1 cellular context compared by ENCODE assay signal in the genomic region with DNA sequence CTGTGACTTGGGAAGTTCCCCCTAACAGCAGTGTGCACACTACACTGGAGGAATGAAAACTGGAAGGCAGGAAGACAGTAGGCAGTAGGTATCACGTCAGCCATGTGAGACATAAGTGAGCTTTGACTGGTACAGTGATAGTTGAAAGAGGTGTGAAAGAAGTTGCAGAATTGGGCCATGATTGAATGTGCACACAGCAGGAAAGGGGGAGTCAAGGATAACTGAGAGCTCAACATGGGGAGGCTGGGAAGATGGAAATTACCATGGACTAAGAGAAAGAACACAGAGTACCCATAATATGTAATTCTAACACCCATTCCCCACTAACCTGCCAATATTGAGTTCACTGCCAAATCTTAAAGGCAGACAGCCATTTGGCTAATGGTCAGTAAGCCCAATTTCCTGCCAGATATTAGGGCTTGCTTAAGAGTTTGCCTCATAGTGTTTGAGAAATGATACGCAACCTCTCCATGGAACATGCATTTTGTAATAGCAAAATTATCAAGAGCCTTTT.
TF ChIP-seq lines count a peak whose summit lies in the region.

No MANE protein-coding gene starts in this region.

TF ChIP-seq in WTC11, 78 proteins besides CTCF, POLR2A, EP300 and RAD21 (continued from another document):
- TF ChIP-seq, protein P1, sequence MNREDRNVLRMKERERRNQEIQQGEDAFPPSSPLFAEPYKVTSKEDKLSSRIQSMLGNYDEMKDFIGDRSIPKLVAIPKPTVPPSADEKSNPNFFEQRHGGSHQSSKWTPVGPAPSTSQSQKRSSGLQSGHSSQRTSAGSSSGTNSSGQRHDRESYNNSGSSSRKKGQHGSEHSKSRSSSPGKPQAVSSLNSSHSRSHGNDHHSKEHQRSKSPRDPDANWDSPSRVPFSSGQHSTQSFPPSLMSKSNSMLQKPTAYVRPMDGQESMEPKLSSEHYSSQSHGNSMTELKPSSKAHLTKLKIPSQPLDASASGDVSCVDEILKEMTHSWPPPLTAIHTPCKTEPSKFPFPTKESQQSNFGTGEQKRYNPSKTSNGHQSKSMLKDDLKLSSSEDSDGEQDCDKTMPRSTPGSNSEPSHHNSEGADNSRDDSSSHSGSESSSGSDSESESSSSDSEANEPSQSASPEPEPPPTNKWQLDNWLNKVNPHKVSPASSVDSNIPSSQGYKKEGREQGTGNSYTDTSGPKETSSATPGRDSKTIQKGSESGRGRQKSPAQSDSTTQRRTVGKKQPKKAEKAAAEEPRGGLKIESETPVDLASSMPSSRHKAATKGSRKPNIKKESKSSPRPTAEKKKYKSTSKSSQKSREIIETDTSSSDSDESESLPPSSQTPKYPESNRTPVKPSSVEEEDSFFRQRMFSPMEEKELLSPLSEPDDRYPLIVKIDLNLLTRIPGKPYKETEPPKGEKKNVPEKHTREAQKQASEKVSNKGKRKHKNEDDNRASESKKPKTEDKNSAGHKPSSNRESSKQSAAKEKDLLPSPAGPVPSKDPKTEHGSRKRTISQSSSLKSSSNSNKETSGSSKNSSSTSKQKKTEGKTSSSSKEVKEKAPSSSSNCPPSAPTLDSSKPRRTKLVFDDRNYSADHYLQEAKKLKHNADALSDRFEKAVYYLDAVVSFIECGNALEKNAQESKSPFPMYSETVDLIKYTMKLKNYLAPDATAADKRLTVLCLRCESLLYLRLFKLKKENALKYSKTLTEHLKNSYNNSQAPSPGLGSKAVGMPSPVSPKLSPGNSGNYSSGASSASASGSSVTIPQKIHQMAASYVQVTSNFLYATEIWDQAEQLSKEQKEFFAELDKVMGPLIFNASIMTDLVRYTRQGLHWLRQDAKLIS (CRISPR knock-in tag; IDR thresholded peaks at IDR 0.05; ENCODE audit: borderline replicate concordance) = no peak
- TF ChIP-seq, protein P2, sequence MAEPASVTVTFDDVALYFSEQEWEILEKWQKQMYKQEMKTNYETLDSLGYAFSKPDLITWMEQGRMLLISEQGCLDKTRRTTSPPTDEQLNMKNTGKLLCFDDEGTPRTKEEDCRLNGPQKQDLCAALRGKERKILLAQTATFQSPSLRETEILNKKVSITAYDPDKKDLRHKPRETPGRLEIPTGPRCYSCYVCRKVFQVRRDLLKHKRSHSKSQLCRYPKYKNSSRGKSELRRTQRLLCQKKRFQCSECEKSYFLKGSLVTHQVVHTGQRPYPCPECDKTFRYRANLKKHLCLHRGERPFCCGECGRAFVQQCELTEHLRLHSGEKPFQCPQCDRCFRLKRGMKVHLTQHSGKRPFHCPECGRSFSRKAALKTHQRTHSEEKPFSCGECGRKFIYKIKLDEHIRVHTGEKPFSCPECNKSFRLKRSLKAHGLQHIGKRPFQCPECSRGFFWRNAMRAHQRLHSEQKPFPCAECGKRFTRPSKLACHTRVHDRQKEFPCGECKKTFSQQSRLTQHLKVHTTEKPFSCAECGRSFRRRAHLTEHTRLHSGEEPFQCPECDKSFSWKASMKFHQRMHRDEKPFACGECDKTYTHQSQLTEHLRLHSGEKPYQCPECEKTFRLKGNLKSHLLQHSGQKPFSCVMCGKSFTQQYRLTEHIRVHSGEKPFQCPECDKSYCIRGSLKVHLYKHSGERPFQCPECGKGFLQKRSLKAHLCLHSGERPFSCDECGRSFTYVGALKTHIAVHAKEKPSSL (CRISPR knock-in tag; conservative IDR thresholded peaks at IDR 0.05) = no peak
- no peak for TF ChIP-seq ESRRA (CRISPR knock-in tag; IDR thresholded peaks at IDR 0.05; ENCODE audit: borderline replicate concordance)
- no peak for TF ChIP-seq ETV6 (CRISPR knock-in tag; IDR thresholded peaks at IDR 0.05)
- TF ChIP-seq PRRX2 (CRISPR knock-in tag; IDR thresholded peaks at IDR 0.05) = no peak
- TF ChIP-seq, protein P3, sequence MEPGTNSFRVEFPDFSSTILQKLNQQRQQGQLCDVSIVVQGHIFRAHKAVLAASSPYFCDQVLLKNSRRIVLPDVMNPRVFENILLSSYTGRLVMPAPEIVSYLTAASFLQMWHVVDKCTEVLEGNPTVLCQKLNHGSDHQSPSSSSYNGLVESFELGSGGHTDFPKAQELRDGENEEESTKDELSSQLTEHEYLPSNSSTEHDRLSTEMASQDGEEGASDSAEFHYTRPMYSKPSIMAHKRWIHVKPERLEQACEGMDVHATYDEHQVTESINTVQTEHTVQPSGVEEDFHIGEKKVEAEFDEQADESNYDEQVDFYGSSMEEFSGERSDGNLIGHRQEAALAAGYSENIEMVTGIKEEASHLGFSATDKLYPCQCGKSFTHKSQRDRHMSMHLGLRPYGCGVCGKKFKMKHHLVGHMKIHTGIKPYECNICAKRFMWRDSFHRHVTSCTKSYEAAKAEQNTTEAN (CRISPR knock-in tag; IDR thresholded peaks at IDR 0.05) = no peak
- TF ChIP-seq, protein P4, sequence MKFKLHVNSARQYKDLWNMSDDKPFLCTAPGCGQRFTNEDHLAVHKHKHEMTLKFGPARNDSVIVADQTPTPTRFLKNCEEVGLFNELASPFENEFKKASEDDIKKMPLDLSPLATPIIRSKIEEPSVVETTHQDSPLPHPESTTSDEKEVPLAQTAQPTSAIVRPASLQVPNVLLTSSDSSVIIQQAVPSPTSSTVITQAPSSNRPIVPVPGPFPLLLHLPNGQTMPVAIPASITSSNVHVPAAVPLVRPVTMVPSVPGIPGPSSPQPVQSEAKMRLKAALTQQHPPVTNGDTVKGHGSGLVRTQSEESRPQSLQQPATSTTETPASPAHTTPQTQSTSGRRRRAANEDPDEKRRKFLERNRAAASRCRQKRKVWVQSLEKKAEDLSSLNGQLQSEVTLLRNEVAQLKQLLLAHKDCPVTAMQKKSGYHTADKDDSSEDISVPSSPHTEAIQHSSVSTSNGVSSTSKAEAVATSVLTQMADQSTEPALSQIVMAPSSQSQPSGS (CRISPR knock-in tag; IDR thresholded peaks at IDR 0.05; ENCODE audit: borderline replicate concordance, low read depth) = no peak
- no peak for TF ChIP-seq NR3C1 (CRISPR knock-in tag; conservative IDR thresholded peaks at IDR 0.05; ENCODE audit: low read depth)
- TF ChIP-seq, protein P5, sequence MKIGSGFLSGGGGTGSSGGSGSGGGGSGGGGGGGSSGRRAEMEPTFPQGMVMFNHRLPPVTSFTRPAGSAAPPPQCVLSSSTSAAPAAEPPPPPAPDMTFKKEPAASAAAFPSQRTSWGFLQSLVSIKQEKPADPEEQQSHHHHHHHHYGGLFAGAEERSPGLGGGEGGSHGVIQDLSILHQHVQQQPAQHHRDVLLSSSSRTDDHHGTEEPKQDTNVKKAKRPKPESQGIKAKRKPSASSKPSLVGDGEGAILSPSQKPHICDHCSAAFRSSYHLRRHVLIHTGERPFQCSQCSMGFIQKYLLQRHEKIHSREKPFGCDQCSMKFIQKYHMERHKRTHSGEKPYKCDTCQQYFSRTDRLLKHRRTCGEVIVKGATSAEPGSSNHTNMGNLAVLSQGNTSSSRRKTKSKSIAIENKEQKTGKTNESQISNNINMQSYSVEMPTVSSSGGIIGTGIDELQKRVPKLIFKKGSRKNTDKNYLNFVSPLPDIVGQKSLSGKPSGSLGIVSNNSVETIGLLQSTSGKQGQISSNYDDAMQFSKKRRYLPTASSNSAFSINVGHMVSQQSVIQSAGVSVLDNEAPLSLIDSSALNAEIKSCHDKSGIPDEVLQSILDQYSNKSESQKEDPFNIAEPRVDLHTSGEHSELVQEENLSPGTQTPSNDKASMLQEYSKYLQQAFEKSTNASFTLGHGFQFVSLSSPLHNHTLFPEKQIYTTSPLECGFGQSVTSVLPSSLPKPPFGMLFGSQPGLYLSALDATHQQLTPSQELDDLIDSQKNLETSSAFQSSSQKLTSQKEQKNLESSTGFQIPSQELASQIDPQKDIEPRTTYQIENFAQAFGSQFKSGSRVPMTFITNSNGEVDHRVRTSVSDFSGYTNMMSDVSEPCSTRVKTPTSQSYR (CRISPR knock-in tag; IDR thresholded peaks at IDR 0.05) = no peak
- TF ChIP-seq JAZF1 (CRISPR knock-in tag; IDR thresholded peaks at IDR 0.05) = no peak
